Comparison of ENCODE assay signal across 1 cellular context in the genomic region with DNA sequence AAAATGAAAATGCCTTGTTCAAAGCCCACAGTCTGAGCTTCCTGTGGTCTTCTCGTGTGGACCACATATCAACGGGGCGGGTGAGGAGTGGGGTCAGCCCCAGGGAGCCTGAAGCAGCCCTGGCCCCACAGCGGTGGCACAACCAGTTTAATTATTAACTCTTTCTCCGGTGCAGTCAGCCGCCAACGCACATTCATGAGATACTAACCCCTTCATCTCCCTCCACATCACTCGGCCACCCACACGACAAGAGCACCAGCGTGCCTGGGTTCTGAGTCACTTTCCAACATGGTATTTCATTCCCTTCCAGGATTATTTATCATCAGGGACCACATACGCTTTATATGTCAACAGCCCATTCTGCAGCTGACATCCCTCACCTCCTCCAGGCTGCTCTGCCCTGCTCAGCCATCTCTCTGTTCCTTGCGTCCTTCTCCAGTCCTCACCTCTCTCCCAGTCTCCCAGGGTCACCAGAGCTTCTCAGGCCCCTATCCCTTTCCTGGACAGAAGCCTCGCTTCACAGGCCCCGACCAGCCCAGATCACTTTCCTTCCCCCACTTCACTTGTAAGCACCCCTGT.
A peak's percentile ranks its signal among the peaks of the same experiment; 100 is the strongest.
TF ChIP-seq lines count a peak whose summit lies in the region.

No MANE protein-coding gene starts in this region.

TF ChIP-seq in HepG2, 621 proteins besides CTCF, POLR2A, EP300 and RAD21 (continued from another document and continues in another):
- TF ChIP-seq GMEB2 (CRISPR knock-in tag; IDR thresholded peaks at IDR 0.05; ENCODE audit: low read depth) (no peak), ZXDC (CRISPR knock-in tag; IDR thresholded peaks at IDR 0.05) (no peak), ZNF674 (CRISPR knock-in tag; IDR thresholded peaks at IDR 0.05; ENCODE audit: low read depth) (no peak), ZFAT (CRISPR knock-in tag; conservative IDR thresholded peaks at IDR 0.05) (no peak), ZNF670 (CRISPR knock-in tag; IDR thresholded peaks at IDR 0.05; ENCODE audit: borderline replicate concordance) (0 out of 2 replicates have a peak, but pooled peaks have one; percentile 39), ZNF207 (IDR thresholded peaks at IDR 0.05; ENCODE audit: borderline replicate concordance) (no peak), ZNF256 (CRISPR knock-in tag; conservative IDR thresholded peaks at IDR 0.05) (no peak), HMGXB4 (CRISPR knock-in tag; IDR thresholded peaks at IDR 0.05; ENCODE audit: borderline replicate concordance in 1 of 2, low read depth in 1 of 2) (peak in 1 of 2 experiments; percentile 46; a peak in 1 of 4 replicates), NR2F6 (IDR thresholded peaks at IDR 0.05) (peak; percentile 87), NR2F6 (CRISPR knock-in tag; IDR thresholded peaks at IDR 0.05) (peak; percentile 90), KMT2A (CRISPR knock-in tag; IDR thresholded peaks at IDR 0.05) (no peak), ZSCAN30 (CRISPR knock-in tag; IDR thresholded peaks at IDR 0.05) (no peak), IKZF4 (CRISPR knock-in tag; IDR thresholded peaks at IDR 0.05; ENCODE audit: borderline replicate concordance, low read depth, not compliant biosample characterization) (peak; percentile 4), ZBTB7A (CRISPR knock-in tag; IDR thresholded peaks at IDR 0.05) (peak; percentile 74; the same call in 1 of the 2 replicates), DMTF1 (CRISPR knock-in tag; IDR thresholded peaks at IDR 0.05) (0 out of 2 replicates have a peak, but pooled peaks have one; percentile 45), ZNF724P (CRISPR knock-in tag; IDR thresholded peaks at IDR 0.05; ENCODE audit: borderline replicate concordance) (no peak), KLF16 (CRISPR knock-in tag; IDR thresholded peaks at IDR 0.05) (peak in 1 of 2 experiments; percentile 68; a peak in 1 of 4 replicates), TBL1XR1 (IDR thresholded peaks at IDR 0.05; ENCODE audit: borderline replicate concordance, low read length, partially characterized antibody) (peak; percentile 10), CBX5 (CRISPR knock-in tag; IDR thresholded peaks at IDR 0.05; ENCODE audit: borderline replicate concordance) (no peak; the same call in 1 of the 2 replicates), ATRX (CRISPR knock-in tag; IDR thresholded peaks at IDR 0.05; ENCODE audit: borderline replicate concordance) (no peak), ZNF329 (CRISPR knock-in tag; IDR thresholded peaks at IDR 0.05; ENCODE audit: low read depth) (no peak), ZNF788 (CRISPR knock-in tag; IDR thresholded peaks at IDR 0.05; ENCODE audit: borderline replicate concordance) (peak; percentile 73; the same call in 1 of the 2 replicates), ZNF552 (CRISPR knock-in tag; IDR thresholded peaks at IDR 0.05; ENCODE audit: borderline replicate concordance) (0 out of 2 replicates have a peak, but pooled peaks have one; percentile 24), MXI1 (IDR thresholded peaks at IDR 0.05; ENCODE audit: borderline replicate concordance, low read depth, low read length) (peak; percentile 68; the same call in 1 of the 3 replicates), ZNF354B (CRISPR knock-in tag; IDR thresholded peaks at IDR 0.05) (no peak)
- TF ChIP-seq, protein P1, sequence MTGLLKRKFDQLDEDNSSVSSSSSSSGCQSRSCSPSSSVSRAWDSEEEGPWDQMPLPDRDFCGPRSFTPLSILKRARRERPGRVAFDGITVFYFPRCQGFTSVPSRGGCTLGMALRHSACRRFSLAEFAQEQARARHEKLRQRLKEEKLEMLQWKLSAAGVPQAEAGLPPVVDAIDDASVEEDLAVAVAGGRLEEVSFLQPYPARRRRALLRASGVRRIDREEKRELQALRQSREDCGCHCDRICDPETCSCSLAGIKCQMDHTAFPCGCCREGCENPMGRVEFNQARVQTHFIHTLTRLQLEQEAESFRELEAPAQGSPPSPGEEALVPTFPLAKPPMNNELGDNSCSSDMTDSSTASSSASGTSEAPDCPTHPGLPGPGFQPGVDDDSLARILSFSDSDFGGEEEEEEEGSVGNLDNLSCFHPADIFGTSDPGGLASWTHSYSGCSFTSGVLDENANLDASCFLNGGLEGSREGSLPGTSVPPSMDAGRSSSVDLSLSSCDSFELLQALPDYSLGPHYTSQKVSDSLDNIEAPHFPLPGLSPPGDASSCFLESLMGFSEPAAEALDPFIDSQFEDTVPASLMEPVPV (CRISPR knock-in tag; IDR thresholded peaks at IDR 0.05), result peak; percentile 88; the same call in 1 of the 2 replicates
- TF ChIP-seq, protein P2, sequence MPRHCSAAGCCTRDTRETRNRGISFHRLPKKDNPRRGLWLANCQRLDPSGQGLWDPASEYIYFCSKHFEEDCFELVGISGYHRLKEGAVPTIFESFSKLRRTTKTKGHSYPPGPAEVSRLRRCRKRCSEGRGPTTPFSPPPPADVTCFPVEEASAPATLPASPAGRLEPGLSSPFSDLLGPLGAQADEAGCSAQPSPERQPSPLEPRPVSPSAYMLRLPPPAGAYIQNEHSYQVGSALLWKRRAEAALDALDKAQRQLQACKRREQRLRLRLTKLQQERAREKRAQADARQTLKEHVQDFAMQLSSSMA (CRISPR knock-in tag; IDR thresholded peaks at IDR 0.05), result no peak
- TF ChIP-seq, protein P3, sequence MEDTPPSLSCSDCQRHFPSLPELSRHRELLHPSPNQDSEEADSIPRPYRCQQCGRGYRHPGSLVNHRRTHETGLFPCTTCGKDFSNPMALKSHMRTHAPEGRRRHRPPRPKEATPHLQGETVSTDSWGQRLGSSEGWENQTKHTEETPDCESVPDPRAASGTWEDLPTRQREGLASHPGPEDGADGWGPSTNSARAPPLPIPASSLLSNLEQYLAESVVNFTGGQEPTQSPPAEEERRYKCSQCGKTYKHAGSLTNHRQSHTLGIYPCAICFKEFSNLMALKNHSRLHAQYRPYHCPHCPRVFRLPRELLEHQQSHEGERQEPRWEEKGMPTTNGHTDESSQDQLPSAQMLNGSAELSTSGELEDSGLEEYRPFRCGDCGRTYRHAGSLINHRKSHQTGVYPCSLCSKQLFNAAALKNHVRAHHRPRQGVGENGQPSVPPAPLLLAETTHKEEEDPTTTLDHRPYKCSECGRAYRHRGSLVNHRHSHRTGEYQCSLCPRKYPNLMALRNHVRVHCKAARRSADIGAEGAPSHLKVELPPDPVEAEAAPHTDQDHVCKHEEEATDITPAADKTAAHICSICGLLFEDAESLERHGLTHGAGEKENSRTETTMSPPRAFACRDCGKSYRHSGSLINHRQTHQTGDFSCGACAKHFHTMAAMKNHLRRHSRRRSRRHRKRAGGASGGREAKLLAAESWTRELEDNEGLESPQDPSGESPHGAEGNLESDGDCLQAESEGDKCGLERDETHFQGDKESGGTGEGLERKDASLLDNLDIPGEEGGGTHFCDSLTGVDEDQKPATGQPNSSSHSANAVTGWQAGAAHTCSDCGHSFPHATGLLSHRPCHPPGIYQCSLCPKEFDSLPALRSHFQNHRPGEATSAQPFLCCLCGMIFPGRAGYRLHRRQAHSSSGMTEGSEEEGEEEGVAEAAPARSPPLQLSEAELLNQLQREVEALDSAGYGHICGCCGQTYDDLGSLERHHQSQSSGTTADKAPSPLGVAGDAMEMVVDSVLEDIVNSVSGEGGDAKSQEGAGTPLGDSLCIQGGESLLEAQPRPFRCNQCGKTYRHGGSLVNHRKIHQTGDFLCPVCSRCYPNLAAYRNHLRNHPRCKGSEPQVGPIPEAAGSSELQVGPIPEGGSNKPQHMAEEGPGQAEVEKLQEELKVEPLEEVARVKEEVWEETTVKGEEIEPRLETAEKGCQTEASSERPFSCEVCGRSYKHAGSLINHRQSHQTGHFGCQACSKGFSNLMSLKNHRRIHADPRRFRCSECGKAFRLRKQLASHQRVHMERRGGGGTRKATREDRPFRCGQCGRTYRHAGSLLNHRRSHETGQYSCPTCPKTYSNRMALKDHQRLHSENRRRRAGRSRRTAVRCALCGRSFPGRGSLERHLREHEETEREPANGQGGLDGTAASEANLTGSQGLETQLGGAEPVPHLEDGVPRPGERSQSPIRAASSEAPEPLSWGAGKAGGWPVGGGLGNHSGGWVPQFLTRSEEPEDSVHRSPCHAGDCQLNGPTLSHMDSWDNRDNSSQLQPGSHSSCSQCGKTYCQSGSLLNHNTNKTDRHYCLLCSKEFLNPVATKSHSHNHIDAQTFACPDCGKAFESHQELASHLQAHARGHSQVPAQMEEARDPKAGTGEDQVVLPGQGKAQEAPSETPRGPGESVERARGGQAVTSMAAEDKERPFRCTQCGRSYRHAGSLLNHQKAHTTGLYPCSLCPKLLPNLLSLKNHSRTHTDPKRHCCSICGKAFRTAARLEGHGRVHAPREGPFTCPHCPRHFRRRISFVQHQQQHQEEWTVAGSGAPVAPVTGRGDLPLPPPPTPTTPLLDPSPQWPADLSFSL (CRISPR knock-in tag; IDR thresholded peaks at IDR 0.05), result no peak
- TF ChIP-seq, protein P4, sequence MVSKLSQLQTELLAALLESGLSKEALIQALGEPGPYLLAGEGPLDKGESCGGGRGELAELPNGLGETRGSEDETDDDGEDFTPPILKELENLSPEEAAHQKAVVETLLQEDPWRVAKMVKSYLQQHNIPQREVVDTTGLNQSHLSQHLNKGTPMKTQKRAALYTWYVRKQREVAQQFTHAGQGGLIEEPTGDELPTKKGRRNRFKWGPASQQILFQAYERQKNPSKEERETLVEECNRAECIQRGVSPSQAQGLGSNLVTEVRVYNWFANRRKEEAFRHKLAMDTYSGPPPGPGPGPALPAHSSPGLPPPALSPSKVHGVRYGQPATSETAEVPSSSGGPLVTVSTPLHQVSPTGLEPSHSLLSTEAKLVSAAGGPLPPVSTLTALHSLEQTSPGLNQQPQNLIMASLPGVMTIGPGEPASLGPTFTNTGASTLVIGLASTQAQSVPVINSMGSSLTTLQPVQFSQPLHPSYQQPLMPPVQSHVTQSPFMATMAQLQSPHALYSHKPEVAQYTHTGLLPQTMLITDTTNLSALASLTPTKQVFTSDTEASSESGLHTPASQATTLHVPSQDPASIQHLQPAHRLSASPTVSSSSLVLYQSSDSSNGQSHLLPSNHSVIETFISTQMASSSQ (IDR thresholded peaks at IDR 0.05; ENCODE audit: low read depth), result peak; percentile 100
- TF ChIP-seq, protein P4 (CRISPR knock-in tag; IDR thresholded peaks at IDR 0.05; ENCODE audit: borderline replicate concordance), result peak; percentile 100
